Comparison of ENCODE assay signal across 9 cellular contexts in genomic region chr3:193572426-193572908, GRCh38. TPM values are rescaled to one million over a fixed set of nuclear protein-coding genes. Genes with fewer than 3 reads are reported as not detected.
DNase-seq lines count a peak whose midpoint lies in the region; ATAC-seq and TF ChIP-seq lines count a peak whose summit lies in the region.
"Had no signal": no experiment of that assay in that cellular context is flagged by ENCODE, and none has a peak within 500 bp of the region (broad histone marks: within the 10 kb centered on the region; RNA-seq: fewer than 3 reads in every experiment).

No MANE protein-coding gene starts in this region.

- H3K4me3 ChIP-seq in GM12864 (ENCODE audit: low read depth, low read length) (no peak overlapping the region), SJCRH30 (no peak overlapping the region), heart left ventricle (no peak overlapping the region), retinal pigment epithelial cell (ENCODE audit: low read length) (no peak overlapping the region)

- H3K9me3 Mint-ChIP-seq in activated naive CD8-positive, alpha-beta T cell treated with anti-CD3 and anti-CD28 coated beads for 36 hours, result no peaks in the 10 kb centered on the region
- no peaks in the 10 kb centered on the region for H3K9me3 Mint-ChIP-seq in stimulated activated memory B cell treated with anti-CD40 and anti-IgM and Interleukin-4, amounts not matched to agents 10 μg/mL and 1 μg/mL and 100 μg/mL, for 72 hours

- no peak overlapping the region for H3K27ac Mint-ChIP-seq in activated naive CD8-positive, alpha-beta T cell treated with anti-CD3 and anti-CD28 coated beads for 36 hours
- H3K27ac Mint-ChIP-seq in stimulated activated memory B cell treated with anti-CD40 and anti-IgM and Interleukin-4, amounts not matched to agents 10 μg/mL and 1 μg/mL and 100 μg/mL, for 72 hours, result no peak overlapping the region

- ATAC-seq in HG02588 (IDR thresholded peaks at IDR 0.05; ENCODE audit: unreplicated experiment) (peak; percentile 70), heart left ventricle (peak; percentile 37 to 79 (median 70))
- no peak for ATAC-seq in stimulated activated memory B cell treated with anti-CD40 and anti-IgM and Interleukin-4, amounts not matched to agents 10 μg/mL and 1 μg/mL and 100 μg/mL, for 72 hours

- WGBS in heart left ventricle, 4 donors, result 8 to 14% (median 11%) methylated on average over 10 of the region's 10 CpGs

- H3K27me3 ChIP-seq in SJCRH30 (no peaks in the 10 kb centered on the region), heart left ventricle (no peaks in the 10 kb centered on the region)

- H3K4me1 Mint-ChIP-seq in activated naive CD8-positive, alpha-beta T cell treated with anti-CD3 and anti-CD28 coated beads for 36 hours, result peaks cover 1% of the 10 kb centered on the region
- no peaks in the 10 kb centered on the region for H3K4me1 Mint-ChIP-seq in stimulated activated memory B cell treated with anti-CD40 and anti-IgM and Interleukin-4, amounts not matched to agents 10 μg/mL and 1 μg/mL and 100 μg/mL, for 72 hours

- H3K27me3 Mint-ChIP-seq in activated naive CD8-positive, alpha-beta T cell treated with anti-CD3 and anti-CD28 coated beads for 36 hours, result no peaks in the 10 kb centered on the region
- no peaks in the 10 kb centered on the region for H3K27me3 Mint-ChIP-seq in stimulated activated memory B cell treated with anti-CD40 and anti-IgM and Interleukin-4, amounts not matched to agents 10 μg/mL and 1 μg/mL and 100 μg/mL, for 72 hours

- TF ChIP-seq CTCF in GM12864 (IDR thresholded peaks at IDR 0.05; ENCODE audit: low read depth, low read length, missing control alignments) (peak; percentile 77), heart left ventricle (IDR thresholded peaks at IDR 0.05) (peak; percentile 56 to 87 (median 74)), retinal pigment epithelial cell (conservative IDR thresholded peaks at IDR 0.05; ENCODE audit: low read depth, low read length) (peak; percentile 84)

- intact Hi-C loops in heart left ventricle (cut with DNase I), result loop anchor here (1.0 to 10.0 kb wide), 18 partner anchors 110 to 1098 kb away; partner anchors contain the start of gene MB21D2 (in 1 of the 10)

- H3K27ac ChIP-seq in SJCRH30 (no peak overlapping the region), heart left ventricle (no peak overlapping the region)
- H3K27ac ChIP-seq: epithelial cell of prostate had no signal

- H3K36me3 ChIP-seq in SJCRH30 (no peaks in the 10 kb centered on the region), heart left ventricle (no peaks in the 10 kb centered on the region)

- TF ChIP-seq POLR2A in heart left ventricle (IDR thresholded peaks at IDR 0.05), result no peak

- H3K4me3 Mint-ChIP-seq in activated naive CD8-positive, alpha-beta T cell treated with anti-CD3 and anti-CD28 coated beads for 36 hours, result no peak overlapping the region
- H3K4me3 Mint-ChIP-seq in stimulated activated memory B cell treated with anti-CD40 and anti-IgM and Interleukin-4, amounts not matched to agents 10 μg/mL and 1 μg/mL and 100 μg/mL, for 72 hours, result no peak overlapping the region

- DNase-seq in GM12864 (ENCODE audit: low read depth) (no peak), NCI-H1092 (lab: John Stamatoyannopoulos, UW) (peak; percentile 49), SJCRH30 (peak; percentile 75 to 89), heart left ventricle (peak in 4 of 5 donors; percentile 37 to 48 (median 42)), retinal pigment epithelial cell (ENCODE audit: low read depth) (no peak)
- peak; percentile 24 for DNase-seq in activated naive CD8-positive, alpha-beta T cell treated with anti-CD3 and anti-CD28 coated beads for 36 hours

- no peaks in the 10 kb centered on the region for H3K9me3 ChIP-seq in SJCRH30 (replicated peaks)
- H3K9me3 ChIP-seq in heart left ventricle, result no peaks in the 10 kb centered on the region

- no peaks in the 10 kb centered on the region for H3K36me3 Mint-ChIP-seq in activated naive CD8-positive, alpha-beta T cell treated with anti-CD3 and anti-CD28 coated beads for 36 hours
- no peaks in the 10 kb centered on the region for H3K36me3 Mint-ChIP-seq in stimulated activated memory B cell treated with anti-CD40 and anti-IgM and Interleukin-4, amounts not matched to agents 10 μg/mL and 1 μg/mL and 100 μg/mL, for 72 hours

- H3K4me1 ChIP-seq in SJCRH30 (peaks cover 5% of the 10 kb centered on the region; the same call in 1 of the 2 replicates), heart left ventricle (no peaks in the 10 kb centered on the region)

RNA-seq across cellular contexts. Expression of gene ATP13A4, which starts 17.8 kb away (rescaled TPM):
- 0.18 and 0.49 TPM in 2 replicates for total RNA-seq in SJCRH30 (2014; rRNA removed; shearing (Covaris generic))
- 1 to 10 TPM; 1.6 to 1.7 TPM for total RNA-seq in activated naive CD8-positive, alpha-beta T cell treated with anti-CD3 and anti-CD28 coated beads for 36 hours
- total RNA-seq in heart left ventricle, result under 1 TPM in 3 of 9 donors, not detected in 6; 0.48 to 0.97 (median 0.51) TPM
- polyA plus RNA-seq in heart left ventricle, result not detected

RNA-seq across cellular contexts. Expression of gene OPA1, which starts 20.5 kb away (rescaled TPM):
- total RNA-seq in SJCRH30 (2014; rRNA removed; shearing (Covaris generic)), result 84.3 and 88.0 TPM in 2 replicates
- total RNA-seq in activated naive CD8-positive, alpha-beta T cell treated with anti-CD3 and anti-CD28 coated beads for 36 hours, result 100 to 1,000 TPM in 1 of 2 experiments, 10 to 100 TPM in 1; 89.4 to 102 TPM
- 100 to 1,000 TPM in 7 of 9 donors, 10 to 100 TPM in 2; 76.7 to 215 (median 107) TPM for total RNA-seq in heart left ventricle
- polyA plus RNA-seq in heart left ventricle, result 10 to 100 TPM; 23.0 to 47.9 TPM

Comparison
In these comparisons a context has a peak if more than half of its experiments do, and no peak if none do; other contexts are left out.
1. DNase-seq: peak in NCI-H1092 (single experiment), SJCRH30 (2 of 2), activated naive CD8-positive, alpha-beta T cell treated with anti-CD3 and anti-CD28 coated beads for 36 hours (single experiment) and heart left ventricle (4 of 5); none in GM12864 (single experiment) and retinal pigment epithelial cell (single experiment).
2. Peak in every context shown above with its lines, with median percentiles within 50 percentile points of each other: CTCF ChIP-seq.